Comparison of ENCODE assay signal across 20 cellular contexts in genomic region chr1:91374086-91374485, GRCh38. TPM values are rescaled to one million over a fixed set of nuclear protein-coding genes. Genes with fewer than 3 reads are reported as not detected.
"Had no signal": no experiment of that assay in that cellular context is flagged by ENCODE, and none has a peak within 500 bp of the region (broad histone marks: within the 10 kb centered on the region; RNA-seq: fewer than 3 reads in every experiment).

No MANE protein-coding gene starts in this region.

- H3K4me1 ChIP-seq: parathyroid adenoma, prostate gland, sigmoid colon, stomach, thyroid gland had no signal

- H3K36me3 ChIP-seq: prostate gland, stomach, thyroid gland had no signal

- H3K27ac ChIP-seq: parathyroid adenoma, prostate gland, sigmoid colon, stomach, thyroid gland had no signal

- ATAC-seq: left lobe of liver; mucosa of descending colon; natural killer cell treated with Interleukin-12 subunit alpha and Interleukin-12 subunit beta and Interleukin-15 and Interleukin-18, amount 100 ng/mL, for 72 hours; right cardiac atrium; stimulated activated effector memory CD8-positive, alpha-beta T cell treated with anti-CD3 and anti-CD28 coated beads, Interleukin-12 subunit alpha, Interleukin-12 subunit beta, amount 100 ng/mL, for 72 hours had no signal

- H3K27me3 ChIP-seq: sigmoid colon, stomach, thyroid gland had no signal

- H3K4me3 ChIP-seq: lung, mucosa of descending colon, prostate gland, sigmoid colon, stomach, thyroid gland had no signal

- H3K9ac ChIP-seq: parathyroid adenoma had no signal

- DNase-seq: cortex of kidney; effector CD4-positive, alpha-beta T cell; hypothalamus; immature natural killer cell; mucosa of descending colon; naive B cell; right cardiac atrium; sigmoid colon; stimulated activated CD4-positive, alpha-beta T cell treated with anti-CD3 and anti-CD28 coated beads, Interleukin-2, amount 100 ng/mL, for 24 hours; stimulated activated CD4-positive, alpha-beta T cell treated with anti-CD3 and anti-CD28 coated beads, Interleukin-4, amount 100 ng/mL, for 24 hours; stimulated activated naive CD4-positive, alpha-beta T cell treated with Interleukin-2 at 50 U/mL for 16 hours; stomach; thyroid gland had no signal

- H3K79me2 ChIP-seq: parathyroid adenoma had no signal

RNA-seq across cellular contexts. Expression of gene HFM1, which starts 30.6 kb away (rescaled TPM):
- polyA plus RNA-seq: immature natural killer cell, keratinocyte had no signal
